ENCODE assay signal across 28 cellular contexts in the genomic region with DNA sequence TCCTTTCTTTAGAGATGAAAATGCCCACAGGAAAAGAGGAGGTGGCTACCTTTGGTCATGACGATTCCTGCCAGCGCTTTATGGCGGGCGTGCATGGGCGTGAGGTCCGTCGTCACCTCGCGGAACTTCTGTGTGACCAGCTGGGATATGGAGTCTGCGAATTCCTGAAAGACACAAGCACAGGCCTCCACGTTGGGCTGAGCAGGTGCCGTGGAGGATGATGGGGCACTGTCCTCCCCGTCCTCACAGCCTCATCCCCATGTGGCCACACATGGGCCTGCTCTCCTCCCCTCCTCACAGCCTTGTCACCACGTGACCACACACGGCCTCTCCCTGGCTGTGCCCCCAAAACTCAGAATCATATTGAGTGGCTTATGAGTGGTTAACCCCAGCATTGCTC.
"Had no signal": no experiment of that assay in that cellular context is flagged by ENCODE, and none has a peak within 500 bp of the region (broad histone marks: within the 10 kb centered on the region; RNA-seq: fewer than 3 reads in every experiment).

No MANE protein-coding gene starts in this region.

- H3K4me3 ChIP-seq: coronary artery, left ventricle myocardium inferior, lower lobe of right lung, mucosa of descending colon, pancreas, right lobe of liver, stomach, thyroid gland had no signal

- H3K4me1 ChIP-seq: left ventricle myocardium inferior, lower lobe of right lung, pancreas, right lobe of liver, stomach, thyroid gland had no signal

- H3K36me3 ChIP-seq: left ventricle myocardium inferior, lower lobe of right lung, neutrophil, pancreas, right lobe of liver, stomach, thyroid gland had no signal

- H3K27me3 ChIP-seq: pancreas, right lobe of liver, thyroid gland had no signal

- H3K27ac Mint-ChIP-seq: effector memory CD8-positive, alpha-beta T cell; immature natural killer cell; memory B cell; mesothelial cell of epicardium; naive thymus-derived CD4-positive, alpha-beta T cell; stimulated activated effector memory CD8-positive, alpha-beta T cell treated with anti-CD3 and anti-CD28 coated beads, Interleukin-12 subunit alpha, Interleukin-12 subunit beta, amount 100 ng/mL, for 72 hours had no signal

- H3K9me3 ChIP-seq: left ventricle myocardium inferior, lower lobe of right lung, mucosa of descending colon, neutrophil, pancreas, right lobe of liver, stomach, thyroid gland had no signal

- DNase-seq: dermis blood vessel endothelial cell; effector memory CD8-positive, alpha-beta T cell; hypothalamus; immature natural killer cell; islet precursor cell; kidney glomerular epithelial cell; left colon; left ventricle myocardium inferior; lower lobe of right lung; mucosa of descending colon; naive thymus-derived CD4-positive, alpha-beta T cell; pancreas; right lobe of liver; small intestine; stimulated activated CD4-positive, alpha-beta T cell treated with anti-CD3 and anti-CD28 coated beads, Interleukin-1b, Interleukin-23, amount 100 ng/mL, for 48 hours; stimulated activated CD4-positive, alpha-beta T cell treated with anti-CD3 and anti-CD28 coated beads, Interleukin-4, amount 100 ng/mL, for 1 hour; stimulated activated naive CD4-positive, alpha-beta T cell treated with Interleukin-2 at 50 U/mL for 16 hours; stomach; thyroid gland; trophoblast cell had no signal

- FAIRE-seq: frontal cortex, pancreas, small intestine had no signal

- H3K9me3 Mint-ChIP-seq: central memory CD8-positive, alpha-beta T cell; effector memory CD8-positive, alpha-beta T cell; immature natural killer cell; memory B cell; mesothelial cell of epicardium; naive thymus-derived CD4-positive, alpha-beta T cell; nephron; stimulated activated effector memory CD8-positive, alpha-beta T cell treated with anti-CD3 and anti-CD28 coated beads, Interleukin-12 subunit alpha, Interleukin-12 subunit beta, amount 100 ng/mL, for 72 hours had no signal

- H3K27me3 Mint-ChIP-seq: central memory CD8-positive, alpha-beta T cell; effector memory CD8-positive, alpha-beta T cell had no signal

- H3K4me3 Mint-ChIP-seq: central memory CD8-positive, alpha-beta T cell; effector memory CD8-positive, alpha-beta T cell; immature natural killer cell; memory B cell; mesothelial cell of epicardium; naive thymus-derived CD4-positive, alpha-beta T cell; nephron; stimulated activated effector memory CD8-positive, alpha-beta T cell treated with anti-CD3 and anti-CD28 coated beads, Interleukin-12 subunit alpha, Interleukin-12 subunit beta, amount 100 ng/mL, for 72 hours had no signal

- ATAC-seq: effector memory CD8-positive, alpha-beta T cell; left colon; mucosa of descending colon; naive thymus-derived CD4-positive, alpha-beta T cell; pancreas; right lobe of liver; stimulated activated effector memory CD8-positive, alpha-beta T cell treated with anti-CD3 and anti-CD28 coated beads, Interleukin-12 subunit alpha, Interleukin-12 subunit beta, amount 100 ng/mL, for 72 hours had no signal

- H3K27ac ChIP-seq: coronary artery, left ventricle myocardium inferior, lower lobe of right lung, neutrophil, pancreas, right lobe of liver, stomach, thyroid gland had no signal

- H3K36me3 Mint-ChIP-seq: immature natural killer cell; memory B cell; mesothelial cell of epicardium; naive thymus-derived CD4-positive, alpha-beta T cell; stimulated activated effector memory CD8-positive, alpha-beta T cell treated with anti-CD3 and anti-CD28 coated beads, Interleukin-12 subunit alpha, Interleukin-12 subunit beta, amount 100 ng/mL, for 72 hours had no signal

- H3K4me1 Mint-ChIP-seq: central memory CD8-positive, alpha-beta T cell; immature natural killer cell; memory B cell; stimulated activated effector memory CD8-positive, alpha-beta T cell treated with anti-CD3 and anti-CD28 coated beads, Interleukin-12 subunit alpha, Interleukin-12 subunit beta, amount 100 ng/mL, for 72 hours had no signal
